25 cellular contexts compared by ENCODE assay signal in genomic region chr10:88198023-88198422, GRCh38.
DNase-seq lines count a peak whose midpoint lies in the region; ATAC-seq, FAIRE-seq and TF ChIP-seq lines count a peak whose summit lies in the region.
"Had no signal": no experiment of that assay in that cellular context is flagged by ENCODE, and none has a peak within 500 bp of the region (broad histone marks: within the 10 kb centered on the region; RNA-seq: fewer than 3 reads in every experiment).

No MANE protein-coding gene starts in this region.

- POLR2A ChIA-PET in RWPE1 (lab: Yijun Ruan, JAX; ENCODE audit: low non-redundant PET): no interaction called here

- CTCF ChIA-PET in RWPE1 (lab: Yijun Ruan, JAX): no interaction called here

- no peak overlapping the region for H3K4me2 ChIP-seq in keratinocyte (ENCODE audit: control insufficient read depth, extremely low read depth, insufficient read depth, low read depth, low read length)
- H3K4me2 ChIP-seq: A549; BLaER1 treated with 17β-estradiol and CSF1 and Interleukin-3, amounts not matched to agents 10 nM and 100 nM had no signal

- no peaks in the 10 kb centered on the region for H3K9me3 ChIP-seq in keratinocyte (ENCODE audit: control insufficient read depth, low read depth, low read length)
- H3K9me3 ChIP-seq: A549, BE2C, HAP-1 had no signal

- H3K9ac ChIP-seq in keratinocyte (ENCODE audit: control insufficient read depth, extremely low read depth, insufficient read depth, low read length): no peak overlapping the region
- H3K9ac ChIP-seq: BLaER1 treated with 17β-estradiol and CSF1 and Interleukin-3, amounts not matched to agents 10 nM and 100 nM had no signal

- H3K9me1 ChIP-seq in keratinocyte (ENCODE audit: control insufficient read depth, extremely low read depth, insufficient read depth, low read length): no peaks in the 10 kb centered on the region

- TF ChIP-seq CTCF in RWPE1 (conservative IDR thresholded peaks at IDR 0.05; ENCODE audit: low read depth) (no peak), keratinocyte (optimal IDR thresholded peaks at IDR 0.05 in 1 of 3, IDR thresholded peaks at IDR 0.05 in 1 of 3, conservative IDR thresholded peaks at IDR 0.05 in 1 of 3; ENCODE audit: extremely low read depth in 1 of 3, insufficient read depth in 2 of 3, low read length in 3 of 3) (no peak)

- peak overlapping the region; percentile 31 for H2AFZ ChIP-seq in keratinocyte (ENCODE audit: control insufficient read depth, low read length)

- DNase-seq in HPDE6-E6E7 (ENCODE audit: extremely low spot score): peak; percentile 36
- DNase-seq in RWPE1 (ENCODE audit: low spot score): peak; percentile 36
- peak; percentile 44 for DNase-seq in epithelial cell of prostate (ENCODE audit: low read depth, low spot score)
- peak; percentile 91 for DNase-seq in keratinocyte (ENCODE audit: low read depth, low spot score)
- DNase-seq in SW480 (ENCODE audit: low spot score): no peak
- no peak for DNase-seq in central memory CD4-positive, alpha-beta T cell
- DNase-seq: 8988T; ACHN; AML-193; BE2C; CD4-positive, alpha-beta T cell; CD8-positive, alpha-beta memory T cell; DMS 273 treated with DMSO at 0.1 percent for 48 hours; DMS53; DMS79 treated with DMSO at 0.1 percent for 48 hours; GF-D8; GOT3; HFFc6 had no signal

- ATAC-seq in HG03439 (IDR thresholded peaks at IDR 0.05; ENCODE audit: unreplicated experiment): no peak
- ATAC-seq: A549 had no signal

- peak; percentile 68 for FAIRE-seq in keratinocyte (lab: Jason Lieb, UNC)
- FAIRE-seq: A549, D721Med, GM12891, H54 had no signal

- dilution Hi-C loops in keratinocyte (cut with MboI; ENCODE audit: extremely low pct_ligation_motif_present, low sequenced_read_pairs): no loop called here

- H3K27me3 ChIP-seq in keratinocyte (ENCODE audit: control insufficient read depth, extremely low read depth, insufficient read depth, low read length): no peaks in the 10 kb centered on the region
- H3K27me3 ChIP-seq: BE2C; BLaER1 treated with 17β-estradiol and CSF1 and Interleukin-3, amounts not matched to agents 10 nM and 100 nM had no signal

- H3K27ac ChIP-seq in RWPE1: no peak overlapping the region
- no peak overlapping the region for H3K27ac ChIP-seq in epithelial cell of prostate
- no peak overlapping the region for H3K27ac ChIP-seq in keratinocyte (ENCODE audit: control insufficient read depth, insufficient read depth, low read length)
- H3K27ac ChIP-seq: A549; BLaER1 treated with 17β-estradiol and CSF1 and Interleukin-3, amounts not matched to agents 10 nM and 100 nM had no signal

- peaks cover 13% of the 10 kb centered on the region for H3K4me1 ChIP-seq in keratinocyte (ENCODE audit: control insufficient read depth, extremely low read depth, insufficient read depth, low read length)
- H3K4me1 ChIP-seq: A549 had no signal

- no peak overlapping the region for H3K4me3 ChIP-seq in keratinocyte (ENCODE audit: control insufficient read depth in 2 of 3, extremely low read depth in 1 of 3, insufficient read depth in 2 of 3, low read depth in 1 of 3, low read length in 3 of 3)
- H3K4me3 ChIP-seq: A549; BLaER1 treated with 17β-estradiol and CSF1 and Interleukin-3, amounts not matched to agents 10 nM and 100 nM; HAP-1 had no signal

- H3K36me3 ChIP-seq in keratinocyte (ENCODE audit: control insufficient read depth in 2 of 2, extremely low read depth in 1 of 2, insufficient read depth in 2 of 2, low read length in 2 of 2): no peaks in the 10 kb centered on the region
- H3K36me3 ChIP-seq: BE2C; BLaER1 treated with 17β-estradiol and CSF1 and Interleukin-3, amounts not matched to agents 10 nM and 100 nM; HAP-1 had no signal

- H4K20me1 ChIP-seq in keratinocyte (ENCODE audit: control insufficient read depth, extremely low read depth, insufficient read depth, low read length): no peaks in the 10 kb centered on the region
- H4K20me1 ChIP-seq: BLaER1 treated with 17β-estradiol and CSF1 and Interleukin-3, amounts not matched to agents 10 nM and 100 nM had no signal

- no peaks in the 10 kb centered on the region for H3K79me2 ChIP-seq in keratinocyte (ENCODE audit: control insufficient read depth, insufficient read depth, low read length)

Comparison
In these comparisons a context has a peak if more than half of its experiments do, and no peak if none do; other contexts are left out.
1. DNase-seq: peak in HPDE6-E6E7 (single experiment), RWPE1 (single experiment), epithelial cell of prostate (single experiment) and keratinocyte (single experiment); none in SW480 (single experiment) and central memory CD4-positive, alpha-beta T cell (single experiment).